In genomic region chr22:43186272-43187170, GRCh38 we compare ENCODE assay signal across 8 cellular contexts. TPM values are rescaled to one million over a fixed set of nuclear protein-coding genes. Genes with fewer than 3 reads are reported as not detected.
DNase-seq lines count a peak whose midpoint lies in the region; ATAC-seq and TF ChIP-seq lines count a peak whose summit lies in the region.

Gene TTLL12, minus strand, starts transcription at chr22:43187134. Its CDS starts 65 bp downstream, at chr22:43187069.

- no peak for TF ChIP-seq CTCF in foreskin fibroblast (IDR thresholded peaks at IDR 0.05; ENCODE audit: low read depth, low read length)
- no peak for TF ChIP-seq CTCF in nephron progenitor cell (IDR thresholded peaks at IDR 0.05)

- peaks cover 15% of the 10 kb centered on the region for H3K4me1 Mint-ChIP-seq in activated T-helper 2 cell treated with anti-CD3 and anti-CD28 coated beads, Interferon-gamma antibody, Interleukin-2, Interleukin-4, amounts not matched to agents 10 μg/mL and 5 μg/mL and 100 μg/mL, durations not matched to agents 14 hours and 24 hours and 36 hours (ENCODE audit: low read depth)
- H3K4me1 Mint-ChIP-seq in nephron progenitor cell: peaks cover 25% of the 10 kb centered on the region
- H3K4me1 Mint-ChIP-seq in stimulated activated naive CD8-positive, alpha-beta T cell treated with anti-CD3 and anti-CD28 coated beads, Interleukin-15, Interleukin-2, amounts not matched to agents 100 ng/mL and 50 ng/mL, for 24 hours (ENCODE audit: low read depth): peaks cover 35% of the 10 kb centered on the region

- peaks cover 2% of the 10 kb centered on the region for H3K27me3 Mint-ChIP-seq in activated T-helper 2 cell treated with anti-CD3 and anti-CD28 coated beads, Interferon-gamma antibody, Interleukin-2, Interleukin-4, amounts not matched to agents 10 μg/mL and 5 μg/mL and 100 μg/mL, durations not matched to agents 14 hours and 24 hours and 36 hours (ENCODE audit: low read depth)
- H3K27me3 Mint-ChIP-seq in nephron progenitor cell (ENCODE audit: low read depth, poor library complexity): peaks cover 14% of the 10 kb centered on the region
- peaks cover 3% of the 10 kb centered on the region for H3K27me3 Mint-ChIP-seq in stimulated activated naive CD8-positive, alpha-beta T cell treated with anti-CD3 and anti-CD28 coated beads, Interleukin-15, Interleukin-2, amounts not matched to agents 100 ng/mL and 50 ng/mL, for 24 hours

- peak; percentile 52 for DNase-seq in NCI-H1436 (lab: John Stamatoyannopoulos, UW)
- no peak for DNase-seq in NCI-H1436 treated with DMSO at 0.1 percent for 48 hours (lab: John Stamatoyannopoulos, UW)
- peak; percentile 63 for DNase-seq in OCI-M1 (lab: John Stamatoyannopoulos, UW)
- peak; percentile 63 for DNase-seq in activated T-helper 2 cell treated with anti-CD3 and anti-CD28 coated beads, Interferon-gamma antibody, Interleukin-2, Interleukin-4, amounts not matched to agents 10 μg/mL and 5 μg/mL and 100 μg/mL, durations not matched to agents 14 hours and 24 hours and 36 hours (ENCODE audit: low spot score)
- DNase-seq in foreskin fibroblast: peak; percentile 36 to 74
- DNase-seq in nephron progenitor cell: peak; percentile 81

- peak; percentile 63 for ATAC-seq in HG02885 (IDR thresholded peaks at IDR 0.05; ENCODE audit: poor library complexity, unreplicated experiment)

- H3K4me3 ChIP-seq in foreskin fibroblast (ENCODE audit: low read depth in 1 of 2, low read length in 2 of 2): peak within 1 kb of the TSS; percentile 62 to 75

- H3K9me3 Mint-ChIP-seq in activated T-helper 2 cell treated with anti-CD3 and anti-CD28 coated beads, Interferon-gamma antibody, Interleukin-2, Interleukin-4, amounts not matched to agents 10 μg/mL and 5 μg/mL and 100 μg/mL, durations not matched to agents 14 hours and 24 hours and 36 hours: peaks cover 8% of the 10 kb centered on the region
- H3K9me3 Mint-ChIP-seq in nephron progenitor cell: peaks cover 15% of the 10 kb centered on the region
- H3K9me3 Mint-ChIP-seq in stimulated activated naive CD8-positive, alpha-beta T cell treated with anti-CD3 and anti-CD28 coated beads, Interleukin-15, Interleukin-2, amounts not matched to agents 100 ng/mL and 50 ng/mL, for 24 hours: no peaks in the 10 kb centered on the region

- H3K4me3 Mint-ChIP-seq in activated T-helper 2 cell treated with anti-CD3 and anti-CD28 coated beads, Interferon-gamma antibody, Interleukin-2, Interleukin-4, amounts not matched to agents 10 μg/mL and 5 μg/mL and 100 μg/mL, durations not matched to agents 14 hours and 24 hours and 36 hours (ENCODE audit: low read depth): peak within 1 kb of the TSS; percentile 82
- H3K4me3 Mint-ChIP-seq in nephron progenitor cell: peak within 1 kb of the TSS; percentile 76
- peak within 1 kb of the TSS; percentile 91 for H3K4me3 Mint-ChIP-seq in stimulated activated naive CD8-positive, alpha-beta T cell treated with anti-CD3 and anti-CD28 coated beads, Interleukin-15, Interleukin-2, amounts not matched to agents 100 ng/mL and 50 ng/mL, for 24 hours

- H3K36me3 Mint-ChIP-seq in activated T-helper 2 cell treated with anti-CD3 and anti-CD28 coated beads, Interferon-gamma antibody, Interleukin-2, Interleukin-4, amounts not matched to agents 10 μg/mL and 5 μg/mL and 100 μg/mL, durations not matched to agents 14 hours and 24 hours and 36 hours (ENCODE audit: low read depth): peaks cover 20% of the 10 kb centered on the region
- peaks cover 15% of the 10 kb centered on the region for H3K36me3 Mint-ChIP-seq in nephron progenitor cell (ENCODE audit: low read depth)
- H3K36me3 Mint-ChIP-seq in stimulated activated naive CD8-positive, alpha-beta T cell treated with anti-CD3 and anti-CD28 coated beads, Interleukin-15, Interleukin-2, amounts not matched to agents 100 ng/mL and 50 ng/mL, for 24 hours (ENCODE audit: low read depth): peaks cover 18% of the 10 kb centered on the region

- intact Hi-C loops in activated T-helper 2 cell treated with anti-CD3 and anti-CD28 coated beads, Interferon-gamma antibody, Interleukin-2, Interleukin-4, amounts not matched to agents 10 μg/mL and 5 μg/mL and 100 μg/mL, durations not matched to agents 14 hours and 24 hours and 36 hours (cut with micrococcal nuclease): loop anchor here (5.0 kb wide), 1 partner anchor 34 kb away; the partner anchor contains the start of gene TSPO

- H3K27ac Mint-ChIP-seq in activated T-helper 2 cell treated with anti-CD3 and anti-CD28 coated beads, Interferon-gamma antibody, Interleukin-2, Interleukin-4, amounts not matched to agents 10 μg/mL and 5 μg/mL and 100 μg/mL, durations not matched to agents 14 hours and 24 hours and 36 hours: peak within 1 kb of the TSS; percentile 91
- no peak within 1 kb of the TSS for H3K27ac Mint-ChIP-seq in nephron progenitor cell
- H3K27ac Mint-ChIP-seq in stimulated activated naive CD8-positive, alpha-beta T cell treated with anti-CD3 and anti-CD28 coated beads, Interleukin-15, Interleukin-2, amounts not matched to agents 100 ng/mL and 50 ng/mL, for 24 hours: peak within 1 kb of the TSS; percentile 96

RNA-seq across cellular contexts. Expression of gene TTLL12, which starts in this region (rescaled TPM):
- total RNA-seq in activated T-helper 2 cell treated with anti-CD3 and anti-CD28 coated beads, Interferon-gamma antibody, Interleukin-2, Interleukin-4, amounts not matched to agents 10 μg/mL and 5 μg/mL and 100 μg/mL, durations not matched to agents 14 hours and 24 hours and 36 hours: 85.7 and 89.1 TPM in 2 replicates
